In genomic region chr2:224369028-224369632, GRCh38 we compare ENCODE assay signal across 9 cellular contexts. TPM values are rescaled to one million over a fixed set of nuclear protein-coding genes. Genes with fewer than 3 reads are reported as not detected.
DNase-seq lines count a peak whose midpoint lies in the region; ATAC-seq, FAIRE-seq and TF ChIP-seq lines count a peak whose summit lies in the region.
"Had no signal": no experiment of that assay in that cellular context is flagged by ENCODE, and none has a peak within 500 bp of the region (broad histone marks: within the 10 kb centered on the region; RNA-seq: fewer than 3 reads in every experiment).

No MANE protein-coding gene starts in this region.

- H3K4me3 ChIP-seq in PC-3 (ENCODE audit: low read length) (no peak overlapping the region), endothelial cell of umbilical vein (replicated peaks in 1 of 3; ENCODE audit: insufficient read depth in 1 of 3, low read depth in 1 of 3, low read length in 3 of 3) (no peak overlapping the region)
- H3K4me3 ChIP-seq: BLaER1 had no signal

- H3K27ac ChIP-seq in PC-3 (ENCODE audit: low read length) = no peak overlapping the region
- no peak overlapping the region for H3K27ac ChIP-seq in endothelial cell of umbilical vein (ENCODE audit: insufficient read depth, low read depth, low read length)
- H3K27ac ChIP-seq in caudate nucleus (ENCODE audit: low read depth, low read length) = no peak overlapping the region
- H3K27ac ChIP-seq: BLaER1 had no signal

- TF ChIP-seq CTCF in PC-3 (conservative IDR thresholded peaks at IDR 0.05; ENCODE audit: low read depth, low read length) (peak; percentile 81), endothelial cell of umbilical vein (IDR thresholded peaks at IDR 0.05; ENCODE audit: extremely low read depth in 1 of 2, insufficient read depth in 1 of 2, low read depth in 1 of 2, low read length in 2 of 2) (peak; percentile 49 to 50)

- DNase-seq in NCI-H1417 (lab: John Stamatoyannopoulos, UW) (peak; percentile 3 to 48 (median 15)), NCI-H1417 treated with DMSO at 0.1 percent for 48 hours (lab: John Stamatoyannopoulos, UW) (no peak), PC-3 (peak; percentile 77), endothelial cell of umbilical vein (ENCODE audit: low read depth, low spot score) (no peak), non-pigmented ciliary epithelial cell (ENCODE audit: low read depth) (peak; percentile 8), caudate nucleus (lab: John Stamatoyannopoulos, UW) (no peak)

- H3K4me1 ChIP-seq in PC-3 (ENCODE audit: insufficient read depth, low read length) (peaks cover 18% of the 10 kb centered on the region; the same call in 1 of the 2 replicates), endothelial cell of umbilical vein (ENCODE audit: control insufficient read depth, extremely low read depth, insufficient read depth, low read length) (no peaks in the 10 kb centered on the region)
- H3K4me1 ChIP-seq: BLaER1 had no signal

- FAIRE-seq in endothelial cell of umbilical vein (lab: Jason Lieb, UNC) = peak; percentile 49

- no peak for TF ChIP-seq POLR2A in endothelial cell of umbilical vein (IDR thresholded peaks at IDR 0.05; ENCODE audit: low read depth, low read length)

- dilution Hi-C loops in endothelial cell of umbilical vein (cut with MboI; ENCODE audit: extremely low pct_ligation_motif_present, low sequenced_read_pairs) = no loop called here

- ATAC-seq in HG02885 (IDR thresholded peaks at IDR 0.05; ENCODE audit: poor library complexity, unreplicated experiment) (peak; percentile 56), PC-3 (peak; percentile 45), GM18498 (IDR thresholded peaks at IDR 0.05; ENCODE audit: unreplicated experiment) (no peak)

- no peaks in the 10 kb centered on the region for H3K9me3 ChIP-seq in PC-3 (ENCODE audit: low read length)
- no peaks in the 10 kb centered on the region for H3K9me3 ChIP-seq in endothelial cell of umbilical vein (replicated peaks; ENCODE audit: control insufficient read depth, insufficient read depth, low read length)
- H3K9me3 ChIP-seq: BLaER1 had no signal

- H3K9ac ChIP-seq in PC-3 (ENCODE audit: low read length) = no peak overlapping the region
- H3K9ac ChIP-seq in endothelial cell of umbilical vein (replicated peaks; ENCODE audit: extremely low read depth, insufficient read depth, low read length) = no peak overlapping the region
- H3K9ac ChIP-seq: BLaER1 had no signal

- H2AFZ ChIP-seq in PC-3 (ENCODE audit: low read length) (no peak overlapping the region), endothelial cell of umbilical vein (ENCODE audit: low read depth, low read length) (no peak overlapping the region)

- no peaks in the 10 kb centered on the region for H3F3A ChIP-seq in PC-3 (ENCODE audit: low read length, unreplicated experiment)

- H3K27me3 ChIP-seq in PC-3 (ENCODE audit: low read length) = no peaks in the 10 kb centered on the region
- H3K27me3 ChIP-seq in endothelial cell of umbilical vein (ENCODE audit: control insufficient read depth in 2 of 2, insufficient read depth in 2 of 2, low read length in 2 of 2) = no peaks in the 10 kb centered on the region
- H3K27me3 ChIP-seq: BLaER1 had no signal

- POLR2A ChIA-PET in PC-3 (lab: Charles Lee; ENCODE audit: unreplicated experiment) (no interaction called here), endothelial cell of umbilical vein (lab: Charles Lee) (no interaction called here)

- no peaks in the 10 kb centered on the region for H3K9me1 ChIP-seq in endothelial cell of umbilical vein (replicated peaks; ENCODE audit: control insufficient read depth, extremely low read depth, insufficient read depth, low read length)

- H3K36me3 ChIP-seq in PC-3 (ENCODE audit: low read depth, low read length) (no peaks in the 10 kb centered on the region), endothelial cell of umbilical vein (ENCODE audit: control insufficient read depth in 2 of 2, extremely low read depth in 1 of 2, insufficient read depth in 2 of 2, low read length in 2 of 2) (no peaks in the 10 kb centered on the region)
- H3K36me3 ChIP-seq: BLaER1 had no signal

- H3K4me2 ChIP-seq in PC-3 (ENCODE audit: low read length) (no peak overlapping the region), endothelial cell of umbilical vein (ENCODE audit: insufficient read depth, low read length) (no peak overlapping the region)
- H3K4me2 ChIP-seq: BLaER1 had no signal

- H4K20me1 ChIP-seq in PC-3 (ENCODE audit: low read length) (no peaks in the 10 kb centered on the region), endothelial cell of umbilical vein (replicated peaks; ENCODE audit: control insufficient read depth, extremely low read depth, insufficient read depth, low read length) (no peaks in the 10 kb centered on the region)
- H4K20me1 ChIP-seq: BLaER1 had no signal

- intact Hi-C loops in PC-3 (cut with micrococcal nuclease) (loop anchor here (1.0 to 5.0 kb wide), 2 partner anchors 377 to 399 kb away; no protein-coding TSS in a partner anchor), endothelial cell of umbilical vein (cut with micrococcal nuclease) (loop anchor here (2.0 kb wide), 1 partner anchor 80 kb away; no protein-coding TSS in a partner anchor)

- BruUV-seq in PC-3 (replicated peaks; lab: Mats Ljungman, UMichigan) = no TSS peak
- no TSS peak for BruUV-seq in endothelial cell of umbilical vein (replicated peaks; lab: Mats Ljungman, UMichigan)

- CTCF ChIA-PET in PC-3 (lab: Charles Lee) (interaction anchor here (0.6 to 1.4 kb wide), 2 partner anchors 8 to 85 kb away, joined by 4 to 7 read pairs; no protein-coding TSS in a partner anchor), endothelial cell of umbilical vein (lab: Charles Lee) (interaction anchor here (0.6 to 9.0 kb wide), 32 partner anchors 8 to 408 kb away, joined by 3 to 84 read pairs (median 4); partner anchors contain the start of genes CUL3 and FAM124B)

- H3K79me2 ChIP-seq in PC-3 (ENCODE audit: low read length) = no peaks in the 10 kb centered on the region
- no peaks in the 10 kb centered on the region for H3K79me2 ChIP-seq in endothelial cell of umbilical vein (ENCODE audit: control insufficient read depth, insufficient read depth, low read length)

- H3K9me2 ChIP-seq in PC-3 (replicated peaks; ENCODE audit: low read length) = no peaks in the 10 kb centered on the region

TF ChIP-seq in endothelial cell of umbilical vein, 7 proteins besides CTCF, POLR2A, EP300 and RAD21:
- TF ChIP-seq MAX (IDR thresholded peaks at IDR 0.05; ENCODE audit: insufficient read depth, insufficient read length) (no peak), POLR2AphosphoS5 (IDR thresholded peaks at IDR 0.05; ENCODE audit: insufficient read depth, low read depth, low read length) (no peak), JUN (IDR thresholded peaks at IDR 0.05; ENCODE audit: borderline replicate concordance, insufficient read depth, insufficient read length, low read depth) (no peak), FOS (IDR thresholded peaks at IDR 0.05; ENCODE audit: borderline replicate concordance, insufficient read depth, low read length) (no peak), EZH2 (IDR thresholded peaks at IDR 0.05; ENCODE audit: borderline replicate concordance, low read depth, low read length, severe bottlenecking) (no peak), MYC (IDR thresholded peaks at IDR 0.05; ENCODE audit: low read depth, low read length) (no peak)

RNA-seq across cellular contexts. Expression of gene FAM124B, which starts 32.8 kb away (rescaled TPM):
- not detected in 2 replicates for total RNA-seq in PC-3 (2014; rRNA removed)
- total RNA-seq in endothelial cell of umbilical vein = 81.4 and 82.0 TPM in 2 replicates
- 91.7 and 119 TPM in 2 replicates for polyA plus RNA-seq in endothelial cell of umbilical vein
- 92.1 and 97.9 TPM in 2 replicates for polyA plus RNA-seq in endothelial cell of umbilical vein (2011; cell fraction: cytosol; rRNA removed)
- 146 and 167 TPM in 2 replicates for polyA plus RNA-seq in endothelial cell of umbilical vein (2011; cell fraction: nucleus; rRNA removed)
- 72.5 and 82.2 TPM in 2 replicates for polyA plus RNA-seq in endothelial cell of umbilical vein (2012)
- 291 and 351 TPM in 2 replicates for polyA minus RNA-seq in endothelial cell of umbilical vein
- not detected for polyA minus RNA-seq in endothelial cell of umbilical vein (2011; cell fraction: cytosol; rRNA and poly(A)+ RNA removed)
- 376 and 437 TPM in 2 replicates for polyA minus RNA-seq in endothelial cell of umbilical vein (2011; cell fraction: nucleus; rRNA and poly(A)+ RNA removed)

Comparison
In these comparisons a context has a peak if more than half of its experiments do, and no peak if none do; other contexts are left out.
1. DNase-seq: peak in NCI-H1417 (3 of 3), PC-3 (single experiment) and non-pigmented ciliary epithelial cell (single experiment); none in NCI-H1417 treated with DMSO at 0.1 percent for 48 hours (single experiment), endothelial cell of umbilical vein (single experiment) and caudate nucleus (0 of 61).
2. RNA of gene FAM124B, which starts 32.8 kb away (total RNA-seq): 81.4 to 82.0 TPM in endothelial cell of umbilical vein; not detected in PC-3; every median in the first group is over 10 times any median in the second.